In genomic region chr1:155127105-155127671, GRCh38 we compare ENCODE assay signal across 8 cellular contexts. TPM values are rescaled to one million over a fixed set of nuclear protein-coding genes. Genes with fewer than 3 reads are reported as not detected.
DNase-seq lines count a peak whose midpoint lies in the region; ATAC-seq and TF ChIP-seq lines count a peak whose summit lies in the region.

No MANE protein-coding gene starts in this region.

- intact Hi-C loops in CD4-positive, alpha-beta T cell (cut with DNase I, micrococcal nuclease), result loop anchor here (5.0 kb wide), 2 partner anchors 35 to 40 kb away; no protein-coding TSS in a partner anchor

- no peaks in the 10 kb centered on the region for H3K9me3 Mint-ChIP-seq in CD4-positive, alpha-beta T cell
- H3K9me3 Mint-ChIP-seq in nephron, result no peaks in the 10 kb centered on the region

- H3K36me3 Mint-ChIP-seq in CD4-positive, alpha-beta T cell (ENCODE audit: low read depth), result peaks cover 14% of the 10 kb centered on the region
- peaks cover 16% of the 10 kb centered on the region for H3K36me3 Mint-ChIP-seq in nephron (ENCODE audit: low read depth)

- CTCF ChIA-PET in CD4-positive, alpha-beta T cell (lab: Charles Lee), result interaction anchor here (1.2 kb wide), 1 partner anchor 36 kb away, joined by 5 read pairs; no protein-coding TSS in a partner anchor

- H3K27ac ChIP-seq in CD4-positive, alpha-beta T cell (ENCODE audit: low read depth, low read length), result no peak overlapping the region

- no peak for TF ChIP-seq CTCF in CD4-positive, alpha-beta T cell (IDR thresholded peaks at IDR 0.05)
- TF ChIP-seq CTCF in nephron (IDR thresholded peaks at IDR 0.05; ENCODE audit: unreplicated experiment in 3 of 3), result no peak

- H3K27me3 ChIP-seq in CD4-positive, alpha-beta T cell (ENCODE audit: control insufficient read depth, insufficient read depth, low read length), result peaks cover 7% of the 10 kb centered on the region

- peak; percentile 18 for ATAC-seq in CD4-positive, alpha-beta T cell (ENCODE audit: poor library complexity)
- ATAC-seq in HG03025 (IDR thresholded peaks at IDR 0.05; ENCODE audit: low FRiP score, unreplicated experiment) (no peak), GM21526 (IDR thresholded peaks at IDR 0.05; ENCODE audit: low FRiP score, unreplicated experiment) (no peak)

- H3K4me3 Mint-ChIP-seq in CD4-positive, alpha-beta T cell, result peak overlapping the region; percentile 82
- peak overlapping the region; percentile 84 to 93 (median 86) for H3K4me3 Mint-ChIP-seq in nephron

- H3K27me3 Mint-ChIP-seq in CD4-positive, alpha-beta T cell, result peaks cover 29% of the 10 kb centered on the region
- peaks cover 62% of the 10 kb centered on the region for H3K27me3 Mint-ChIP-seq in nephron (ENCODE audit: low read depth)

- POLR2A ChIA-PET in CD4-positive, alpha-beta T cell (lab: Charles Lee), result interaction anchor here (1.1 to 1.9 kb wide), 2 partner anchors 8 to 66 kb away, joined by 3 to 10 read pairs; partner anchors contain the start of gene SLC50A1

- peak overlapping the region; percentile 61 for H3K4me3 ChIP-seq in Jurkat, Clone E6-1 (ENCODE audit: low read length)

- peak overlapping the region; percentile 46 for H3K27ac Mint-ChIP-seq in CD4-positive, alpha-beta T cell
- H3K27ac Mint-ChIP-seq in nephron, result peak overlapping the region; percentile 63 to 90 (median 73)

- H3K4me1 Mint-ChIP-seq in CD4-positive, alpha-beta T cell (ENCODE audit: low read depth), result peaks cover 38% of the 10 kb centered on the region
- peaks cover 61% of the 10 kb centered on the region for H3K4me1 Mint-ChIP-seq in nephron

- no peaks in the 10 kb centered on the region for H3K9me3 ChIP-seq in CD4-positive, alpha-beta T cell (ENCODE audit: control insufficient read depth, low read length)

- DNase-seq in CD4-positive, alpha-beta T cell, result no peak
- no peak for DNase-seq in Jurkat, Clone E6-1 (ENCODE audit: low read depth, low spot score)
- DNase-seq in activated naive CD4-positive, alpha-beta T cell treated with Interleukin-2 at 50 U/mL for 16 hours, result peak; percentile 15
- DNase-seq in foreskin melanocyte (peak; percentile 87), SW 1271 (lab: John Stamatoyannopoulos, UW) (no peak)

RNA-seq across cellular contexts. Expression of gene EFNA1, which starts 0.5 kb away (rescaled TPM):
- 1 to 10 TPM; 4.2 to 5.9 TPM for total RNA-seq in CD4-positive, alpha-beta T cell
- 2.6 TPM for polyA plus RNA-seq in Jurkat, Clone E6-1 (2012; ENCODE audit: insufficient read depth, insufficient read length)

RNA-seq across cellular contexts. Expression of gene SLC50A1, which starts 8.5 kb away (rescaled TPM):
- total RNA-seq in CD4-positive, alpha-beta T cell, result 10 to 100 TPM; 10.2 to 12.5 TPM
- polyA plus RNA-seq in Jurkat, Clone E6-1 (2012; ENCODE audit: insufficient read depth, insufficient read length), result 34.0 TPM

RNA-seq across cellular contexts. Expression of gene DPM3, which starts 13.1 kb away (rescaled TPM):
- 10 to 100 TPM; 17.6 to 20.5 TPM for total RNA-seq in CD4-positive, alpha-beta T cell
- polyA plus RNA-seq in Jurkat, Clone E6-1 (2012; ENCODE audit: insufficient read depth, insufficient read length), result 57.0 TPM

RNA-seq across cellular contexts. Expression of gene KRTCAP2, which starts 45.9 kb away (rescaled TPM):
- total RNA-seq in CD4-positive, alpha-beta T cell, result 10 to 100 TPM; 77.8 TPM
- 345 TPM for polyA plus RNA-seq in Jurkat, Clone E6-1 (2012; ENCODE audit: insufficient read depth, insufficient read length)

RNA-seq across cellular contexts. Expression of gene TRIM46, which starts 46.5 kb away (rescaled TPM):
- 1 to 10 TPM; 2.9 to 3.0 TPM for total RNA-seq in CD4-positive, alpha-beta T cell
- 6.9 TPM for polyA plus RNA-seq in Jurkat, Clone E6-1 (2012; ENCODE audit: insufficient read depth, insufficient read length)

Comparison
In these comparisons a context has a peak if more than half of its experiments do, and no peak if none do; other contexts are left out.
1. DNase-seq: peak in activated naive CD4-positive, alpha-beta T cell treated with Interleukin-2 at 50 U/mL for 16 hours (single experiment) and foreskin melanocyte (single experiment); none in CD4-positive, alpha-beta T cell (0 of 10), Jurkat, Clone E6-1 (single experiment) and SW 1271 (0 of 2).